In genomic region chr4:17578482-17578891, GRCh38 we compare ENCODE assay signal across 8 cellular contexts. TPM values are rescaled to one million over a fixed set of nuclear protein-coding genes. Genes with fewer than 3 reads are reported as not detected.
DNase-seq lines count a peak whose midpoint lies in the region; ATAC-seq, FAIRE-seq and TF ChIP-seq lines count a peak whose summit lies in the region.

No MANE protein-coding gene starts in this region.

- no peaks in the 10 kb centered on the region for H3K27me3 Mint-ChIP-seq in progenitor cell of endocrine pancreas

- H3K4me3 Mint-ChIP-seq in progenitor cell of endocrine pancreas (ENCODE audit: low read depth): peak overlapping the region; percentile 85

- no peaks in the 10 kb centered on the region for H3K9me3 Mint-ChIP-seq in progenitor cell of endocrine pancreas (ENCODE audit: low read depth)

- no peaks in the 10 kb centered on the region for H4K20me1 ChIP-seq in endothelial cell of umbilical vein (replicated peaks; ENCODE audit: control insufficient read depth, extremely low read depth, insufficient read depth, low read length)

- H3K4me2 ChIP-seq in endothelial cell of umbilical vein (ENCODE audit: insufficient read depth, low read length): peak overlapping the region; percentile 81

- no peaks in the 10 kb centered on the region for H3K9me1 ChIP-seq in endothelial cell of umbilical vein (replicated peaks; ENCODE audit: control insufficient read depth, extremely low read depth, insufficient read depth, low read length)

- BruUV-seq in endothelial cell of umbilical vein (replicated peaks; lab: Mats Ljungman, UMichigan): no TSS peak

- peaks cover 31% of the 10 kb centered on the region for H3K36me3 ChIP-seq in left ventricle myocardium inferior
- H3K36me3 ChIP-seq in endothelial cell of umbilical vein (ENCODE audit: control insufficient read depth in 2 of 2, extremely low read depth in 1 of 2, insufficient read depth in 2 of 2, low read length in 2 of 2): peaks cover 5 to 9% of the 10 kb centered on the region in 2 experiments

- CTCF ChIA-PET in endothelial cell of umbilical vein (lab: Charles Lee): interaction anchor here (1.0 to 1.3 kb wide), 3 partner anchors 25 to 106 kb away, joined by 3 to 4 read pairs (median 3); no protein-coding TSS in a partner anchor

- H3K9ac ChIP-seq in endothelial cell of umbilical vein (replicated peaks; ENCODE audit: extremely low read depth, insufficient read depth, low read length): no peak overlapping the region

- H3K36me3 Mint-ChIP-seq in progenitor cell of endocrine pancreas (ENCODE audit: insufficient read depth): peaks cover 10% of the 10 kb centered on the region

- peaks cover 30% of the 10 kb centered on the region for H3K4me1 Mint-ChIP-seq in progenitor cell of endocrine pancreas (ENCODE audit: low read depth)

- intact Hi-C loops in left ventricle myocardium inferior (cut with micrococcal nuclease) (no loop called here), Right ventricle myocardium superior (cut with DNase I) (no loop called here), endothelial cell of umbilical vein (cut with micrococcal nuclease) (no loop called here)

- dilution Hi-C loops in endothelial cell of umbilical vein (cut with MboI; ENCODE audit: extremely low pct_ligation_motif_present, low sequenced_read_pairs): no loop called here

- ATAC-seq in Right ventricle myocardium superior (ENCODE audit: poor library complexity): no peak
- peak; percentile 28 for ATAC-seq in HG02981 (IDR thresholded peaks at IDR 0.05; ENCODE audit: unreplicated experiment)

- no peak for DNase-seq in left ventricle myocardium inferior
- DNase-seq in Right ventricle myocardium superior: no peak
- peak; percentile 44 for DNase-seq in RKO (ENCODE audit: low spot score)
- peak; percentile 41 for DNase-seq in endothelial cell of umbilical vein (ENCODE audit: low read depth, low spot score)
- DNase-seq in progenitor cell of endocrine pancreas (ENCODE audit: low spot score, unreplicated experiment): no peak
- DNase-seq in stimulated activated CD4-positive, alpha-beta T cell treated with anti-CD3 and anti-CD28 coated beads, Interleukin-4, amount 100 ng/mL, for 4 hours: no peak
- DNase-seq in activated gamma-delta T cell (lab: John Stamatoyannopoulos, UW): no peak

- POLR2A ChIA-PET in endothelial cell of umbilical vein (lab: Charles Lee): no interaction called here

- no peak for TF ChIP-seq POLR2A in endothelial cell of umbilical vein (IDR thresholded peaks at IDR 0.05; ENCODE audit: low read depth, low read length)

- peak; percentile 15 for FAIRE-seq in endothelial cell of umbilical vein (lab: Jason Lieb, UNC)

- H3K9me3 ChIP-seq in left ventricle myocardium inferior (replicated peaks): no peaks in the 10 kb centered on the region
- H3K9me3 ChIP-seq in endothelial cell of umbilical vein (replicated peaks; ENCODE audit: control insufficient read depth, insufficient read depth, low read length): no peaks in the 10 kb centered on the region

- H3K79me2 ChIP-seq in endothelial cell of umbilical vein (ENCODE audit: control insufficient read depth, insufficient read depth, low read length): no peaks in the 10 kb centered on the region

- peak overlapping the region; percentile 80 for H3K27ac Mint-ChIP-seq in progenitor cell of endocrine pancreas

- H3K27me3 ChIP-seq in left ventricle myocardium inferior (ENCODE audit: low read depth) (no peaks in the 10 kb centered on the region), endothelial cell of umbilical vein (ENCODE audit: control insufficient read depth in 2 of 2, insufficient read depth in 2 of 2, low read length in 2 of 2) (no peaks in the 10 kb centered on the region)

- no peak overlapping the region for H2AFZ ChIP-seq in endothelial cell of umbilical vein (ENCODE audit: low read depth, low read length)

- TF ChIP-seq CTCF in left ventricle myocardium inferior (IDR thresholded peaks at IDR 0.05; ENCODE audit: borderline replicate concordance) (no peak), endothelial cell of umbilical vein (IDR thresholded peaks at IDR 0.05; ENCODE audit: extremely low read depth in 1 of 2, insufficient read depth in 1 of 2, low read depth in 1 of 2, low read length in 2 of 2) (no peak), progenitor cell of endocrine pancreas (IDR thresholded peaks at IDR 0.05; ENCODE audit: unreplicated experiment) (no peak)

- H3K27ac ChIP-seq in left ventricle myocardium inferior (replicated peaks) (peak overlapping the region; percentile 98), endothelial cell of umbilical vein (ENCODE audit: insufficient read depth, low read depth, low read length) (no peak overlapping the region)

- H3K4me1 ChIP-seq in left ventricle myocardium inferior (peaks cover 62% of the 10 kb centered on the region), endothelial cell of umbilical vein (ENCODE audit: control insufficient read depth, extremely low read depth, insufficient read depth, low read length) (peaks cover 36% of the 10 kb centered on the region)

- peak overlapping the region; percentile 97 for H3K4me3 ChIP-seq in left ventricle myocardium inferior
- H3K4me3 ChIP-seq in endothelial cell of umbilical vein (replicated peaks in 1 of 3; ENCODE audit: insufficient read depth in 1 of 3, low read depth in 1 of 3, low read length in 3 of 3): peak overlapping the region in 2 of 3 experiments; percentile 61 to 96

TF ChIP-seq in endothelial cell of umbilical vein, 7 proteins besides CTCF, POLR2A, EP300 and RAD21:
- TF ChIP-seq MYC (IDR thresholded peaks at IDR 0.05; ENCODE audit: low read depth, low read length) (no peak), MAX (IDR thresholded peaks at IDR 0.05; ENCODE audit: insufficient read depth, insufficient read length) (no peak), JUN (IDR thresholded peaks at IDR 0.05; ENCODE audit: borderline replicate concordance, insufficient read depth, insufficient read length, low read depth) (no peak), FOS (IDR thresholded peaks at IDR 0.05; ENCODE audit: borderline replicate concordance, insufficient read depth, low read length) (no peak), GATA2 (IDR thresholded peaks at IDR 0.05; ENCODE audit: insufficient read depth, insufficient read length, low read depth, low read length) (no peak), POLR2AphosphoS5 (IDR thresholded peaks at IDR 0.05; ENCODE audit: insufficient read depth, low read depth, low read length) (no peak), EZH2 (IDR thresholded peaks at IDR 0.05; ENCODE audit: borderline replicate concordance, low read depth, low read length, severe bottlenecking) (no peak)

RNA-seq across cellular contexts. Expression of gene LAP3, which starts 1.5 kb away (rescaled TPM):
- total RNA-seq in left ventricle myocardium inferior: 52.7 TPM
- total RNA-seq in Right ventricle myocardium superior: 52.6 TPM
- total RNA-seq in endothelial cell of umbilical vein: 73.7 and 94.8 TPM in 2 replicates
- 69.2 and 82.4 TPM in 2 replicates for polyA plus RNA-seq in endothelial cell of umbilical vein
- polyA plus RNA-seq in endothelial cell of umbilical vein (2011; cell fraction: cytosol; rRNA removed): 97.5 and 104 TPM in 2 replicates
- polyA plus RNA-seq in endothelial cell of umbilical vein (2011; cell fraction: nucleus; rRNA removed): 75.1 and 82.0 TPM in 2 replicates
- polyA plus RNA-seq in endothelial cell of umbilical vein (2012): 63.2 and 82.8 TPM in 2 replicates
- polyA minus RNA-seq in endothelial cell of umbilical vein: 70.0 and 90.0 TPM in 2 replicates
- 13.0 TPM for polyA minus RNA-seq in endothelial cell of umbilical vein (2011; cell fraction: cytosol; rRNA and poly(A)+ RNA removed)
- polyA minus RNA-seq in endothelial cell of umbilical vein (2011; cell fraction: nucleus; rRNA and poly(A)+ RNA removed): 41.0 and 42.3 TPM in 2 replicates
- total RNA-seq in progenitor cell of endocrine pancreas: 76.4 and 81.6 TPM in 2 replicates

RNA-seq across cellular contexts. Expression of gene MED28, which starts 36.0 kb away (rescaled TPM):
- total RNA-seq in left ventricle myocardium inferior: 18.1 TPM
- 18.1 TPM for total RNA-seq in Right ventricle myocardium superior
- total RNA-seq in endothelial cell of umbilical vein: 41.2 and 49.1 TPM in 2 replicates
- polyA plus RNA-seq in endothelial cell of umbilical vein: 9.4 and 10.0 TPM in 2 replicates
- polyA plus RNA-seq in endothelial cell of umbilical vein (2011; cell fraction: cytosol; rRNA removed): 12.0 and 12.4 TPM in 2 replicates
- polyA plus RNA-seq in endothelial cell of umbilical vein (2011; cell fraction: nucleus; rRNA removed): 15.3 and 15.9 TPM in 2 replicates
- polyA plus RNA-seq in endothelial cell of umbilical vein (2012): 27.3 and 47.1 TPM in 2 replicates
- polyA minus RNA-seq in endothelial cell of umbilical vein: 28.9 and 29.0 TPM in 2 replicates
- 11.3 TPM for polyA minus RNA-seq in endothelial cell of umbilical vein (2011; cell fraction: cytosol; rRNA and poly(A)+ RNA removed)
- polyA minus RNA-seq in endothelial cell of umbilical vein (2011; cell fraction: nucleus; rRNA and poly(A)+ RNA removed): 24.4 and 31.1 TPM in 2 replicates
- 108 and 115 TPM in 2 replicates for total RNA-seq in progenitor cell of endocrine pancreas

Comparison
In these comparisons a context has a peak if more than half of its experiments do, and no peak if none do; other contexts are left out.
1. DNase-seq: peak in RKO (single experiment) and endothelial cell of umbilical vein (single experiment); none in left ventricle myocardium inferior (single experiment), Right ventricle myocardium superior (single experiment), progenitor cell of endocrine pancreas (single experiment), stimulated activated CD4-positive, alpha-beta T cell treated with anti-CD3 and anti-CD28 coated beads, Interleukin-4, amount 100 ng/mL, for 4 hours (0 of 2) and activated gamma-delta T cell (single experiment).